ENCODE assay signal across 8 cellular contexts in genomic region chr4:152938237-152938969, GRCh38. TPM values are rescaled to one million over a fixed set of nuclear protein-coding genes. Genes with fewer than 3 reads are reported as not detected.
DNase-seq lines count a peak whose midpoint lies in the region; ATAC-seq, FAIRE-seq and TF ChIP-seq lines count a peak whose summit lies in the region.

No MANE protein-coding gene starts in this region.

- no peaks in the 10 kb centered on the region for H3K79me2 ChIP-seq in OCI-LY3 (ENCODE audit: low read length)

- 17% methylated on average over 18 of the region's 18 CpGs for WGBS in esophagus muscularis mucosa
- WGBS in pancreas, 2 donors = 14 to 16% methylated on average over 18 of the region's 18 CpGs

- TF ChIP-seq CTCF in OCI-LY3 (IDR thresholded peaks at IDR 0.05; ENCODE audit: low read depth, low read length) (no peak), esophagus muscularis mucosa (IDR thresholded peaks at IDR 0.05) (no peak), pancreas (IDR thresholded peaks at IDR 0.05) (no peak)

- H3K27me3 ChIP-seq in OCI-LY3 (ENCODE audit: low read depth, low read length) = peaks cover 68% of the 10 kb centered on the region
- H3K27me3 ChIP-seq in esophagus muscularis mucosa = peaks cover 0 to 52% (median 12%) of the 10 kb centered on the region in 4 donors
- no peaks in the 10 kb centered on the region for H3K27me3 ChIP-seq in pancreas

- TF ChIP-seq POLR2A in esophagus muscularis mucosa (IDR thresholded peaks at IDR 0.05; ENCODE audit: low read depth) = no peak

- no peak overlapping the region for H2AFZ ChIP-seq in OCI-LY3 (ENCODE audit: low read depth, low read length)

- H3K9ac ChIP-seq in OCI-LY3 (ENCODE audit: low read length) = 0 out of 2 replicates have a peak overlapping the region, but pooled peaks have one; percentile 5

- peak overlapping the region; percentile 80 for H3K4me3 ChIP-seq in OCI-LY3 (ENCODE audit: low read length)
- H3K4me3 ChIP-seq in esophagus muscularis mucosa = peak overlapping the region; percentile 64 to 75 (median 68)
- H3K4me3 ChIP-seq in pancreas = peak overlapping the region in 3 of 4 donors; percentile 67 to 74 (median 71)

- H3K36me3 ChIP-seq in OCI-LY3 (replicated peaks; ENCODE audit: low read depth, low read length) = no peaks in the 10 kb centered on the region
- no peaks in the 10 kb centered on the region for H3K36me3 ChIP-seq in esophagus muscularis mucosa
- H3K36me3 ChIP-seq in pancreas = no peaks in the 10 kb centered on the region

- no peaks in the 10 kb centered on the region for H3K9me3 ChIP-seq in OCI-LY3 (ENCODE audit: insufficient read depth, low read length)
- no peaks in the 10 kb centered on the region for H3K9me3 ChIP-seq in esophagus muscularis mucosa
- no peaks in the 10 kb centered on the region for H3K9me3 ChIP-seq in pancreas

- no peak overlapping the region for H3K27ac ChIP-seq in OCI-LY3 (ENCODE audit: low read length)
- peak overlapping the region; percentile 11 to 62 (median 42) for H3K27ac ChIP-seq in esophagus muscularis mucosa (replicated peaks in 1 of 4)
- no peak overlapping the region for H3K27ac ChIP-seq in pancreas

- ATAC-seq in pancreas (peak in 1 of 4 donors; percentile 1), GM21360 (IDR thresholded peaks at IDR 0.05; ENCODE audit: unreplicated experiment) (no peak)

- 0 out of 2 replicates have a peak, but pooled peaks cover 5% of the 10 kb centered on the region for H4K20me1 ChIP-seq in OCI-LY3 (ENCODE audit: insufficient read depth, low read length)

- TF ChIP-seq EP300 in esophagus muscularis mucosa (IDR thresholded peaks at IDR 0.05) = no peak

- FAIRE-seq in pancreas (lab: Jason Lieb, UNC) = no peak

- H3K4me1 ChIP-seq in OCI-LY3 (ENCODE audit: low read length) = peaks cover 12% of the 10 kb centered on the region
- peaks cover 20 to 37% (median 35%) of the 10 kb centered on the region in 4 donors for H3K4me1 ChIP-seq in esophagus muscularis mucosa
- no peaks in the 10 kb centered on the region for H3K4me1 ChIP-seq in pancreas

- peak; percentile 49 for DNase-seq in DMS53 (lab: John Stamatoyannopoulos, UW)
- no peak for DNase-seq in esophagus muscularis mucosa (ENCODE audit: extremely low spot score)
- DNase-seq in pancreas = no peak
- no peak for DNase-seq in kidney glomerular epithelial cell (lab: John Stamatoyannopoulos, UW)
- DNase-seq in effector CD4-positive, alpha-beta T cell = no peak
- no peak for DNase-seq in stimulated activated CD8-positive, alpha-beta memory T cell treated with anti-CD3 and anti-CD28 coated beads, Interleukin-4, amount 100 ng/mL, for 48 hours

- intact Hi-C loops in esophagus muscularis mucosa (cut with DNase I) (no loop called here), pancreas (cut with DNase I) (no loop called here)

- peak overlapping the region; percentile 96 for H3K4me2 ChIP-seq in OCI-LY3 (ENCODE audit: low read length)

RNA-seq across cellular contexts. Expression of gene FHDC1, which starts 2.3 kb away (rescaled TPM):
- total RNA-seq in esophagus muscularis mucosa (1 to 10 TPM in 3 of 4 donors, under 1 TPM in 1; 0.83 to 2.1 (median 1.6) TPM), pancreas (1 to 10 TPM in 3 of 6 donors, under 1 TPM in 3; 0.78 to 1.5 (median 1.0) TPM)
- 1 to 10 TPM in 1 of 2 donors, under 1 TPM in 1; 0.68 to 1.2 TPM for polyA plus RNA-seq in pancreas

Comparison
In these comparisons a context has a peak if more than half of its experiments do, and no peak if none do; other contexts are left out.
1. H3K27ac ChIP-seq: peak in esophagus muscularis mucosa (4 of 4); none in OCI-LY3 (single experiment) and pancreas (0 of 4).
2. Peak in every context shown above with its lines, with median percentiles within 50 percentile points of each other: H3K4me3 ChIP-seq.